ENCODE assay signal across 1 cellular context in genomic region chr7:112398534-112398933, GRCh38.
TF ChIP-seq lines count a peak whose summit lies in the region.

No MANE protein-coding gene starts in this region.

TF ChIP-seq in GM23338, 12 proteins besides CTCF, POLR2A, EP300 and RAD21 (continued from another document):
- TF ChIP-seq ZNF462 (CRISPR knock-in tag; IDR thresholded peaks at IDR 0.05): no peak
- TF ChIP-seq JUNB (IDR thresholded peaks at IDR 0.05; ENCODE audit: unreplicated experiment): no peak
- TF ChIP-seq NANOG (IDR thresholded peaks at IDR 0.05; ENCODE audit: borderline replicate concordance): no peak
- no peak for TF ChIP-seq STAT1 (IDR thresholded peaks at IDR 0.05; ENCODE audit: unreplicated experiment)
- no peak for TF ChIP-seq REST (IDR thresholded peaks at IDR 0.05; ENCODE audit: unreplicated experiment)
- no peak for TF ChIP-seq POLR2AphosphoS5 (IDR thresholded peaks at IDR 0.05; ENCODE audit: low read depth)
